Comparison of ENCODE assay signal across 8 cellular contexts in the genomic region with DNA sequence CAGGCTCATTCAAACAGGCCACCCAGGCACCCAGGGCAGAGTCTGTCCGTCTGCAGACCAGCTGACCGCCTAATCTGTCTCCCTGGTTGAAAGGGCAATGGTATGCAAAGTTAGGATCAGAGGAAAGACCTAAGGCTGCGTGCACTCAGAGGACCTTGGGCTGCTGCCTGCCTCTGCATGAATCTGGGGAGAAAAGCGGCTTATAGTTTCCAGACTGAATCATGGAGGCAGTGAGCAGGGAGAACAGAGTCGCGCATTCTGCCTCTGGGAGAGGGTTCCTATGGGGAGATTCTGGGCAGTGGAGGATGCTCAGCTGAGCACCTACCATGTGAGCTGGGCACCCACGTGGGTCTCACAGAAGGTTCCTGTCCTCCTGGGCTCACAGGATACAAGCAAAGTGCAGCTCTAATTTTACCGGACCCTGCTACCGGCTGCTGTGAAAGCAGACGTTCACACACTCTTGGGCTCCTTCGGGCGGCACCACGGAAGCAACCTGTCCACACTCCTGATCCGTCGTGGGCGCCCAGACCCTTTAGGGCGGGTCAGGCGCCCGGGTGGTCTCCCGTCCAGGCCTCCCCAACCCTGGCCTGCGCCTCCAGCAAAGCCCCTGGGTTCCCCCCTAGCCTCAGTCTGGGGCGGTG. TPM values are rescaled to one million over a fixed set of nuclear protein-coding genes. Genes with fewer than 3 reads are reported as not detected.
DNase-seq lines count a peak whose midpoint lies in the region; ATAC-seq, FAIRE-seq and TF ChIP-seq lines count a peak whose summit lies in the region.

No MANE protein-coding gene starts in this region.

- H2AFZ ChIP-seq in neuron (ENCODE audit: low read depth, low read length) = peak overlapping the region; percentile 99

- intact Hi-C loops in activated CD8-positive, alpha-beta T cell treated with anti-CD3 and anti-CD28 coated beads for 36 hours (cut with micrococcal nuclease) = no loop called here

- in situ Hi-C loops in ACHN (cut with HindIII; ENCODE audit: low pct_ligation_motif_present, low pct_unique_long_range_greater_than_20kb, low sequenced_read_pairs) = no loop called here

- TF ChIP-seq CTCF in activated CD8-positive, alpha-beta T cell treated with anti-CD3 and anti-CD28 coated beads for 36 hours (IDR thresholded peaks at IDR 0.05) = no peak
- TF ChIP-seq CTCF in fibroblast of the aortic adventitia (IDR thresholded peaks at IDR 0.05; ENCODE audit: insufficient read depth, low read length) = no peak

- FAIRE-seq in HTR-8/SVneo (lab: Jason Lieb, UNC) = no peak

- POLR2A ChIA-PET in activated CD8-positive, alpha-beta T cell treated with anti-CD3 and anti-CD28 coated beads for 36 hours (lab: Charles Lee) = interaction anchor here (0.8 to 1.4 kb wide), 5 partner anchors 10 to 77 kb away, joined by 3 to 4 read pairs (median 3); a partner anchor contains a TSS

- CTCF ChIA-PET in activated CD8-positive, alpha-beta T cell treated with anti-CD3 and anti-CD28 coated beads for 36 hours (lab: Charles Lee) = interaction anchor here (1.1 to 1.5 kb wide), 2 partner anchors 43 to 77 kb away, joined by 4 to 10 read pairs; no protein-coding TSS in a partner anchor

- H3K4me1 Mint-ChIP-seq in activated CD8-positive, alpha-beta T cell treated with anti-CD3 and anti-CD28 coated beads for 36 hours (ENCODE audit: low read depth) = peaks cover 23% of the 10 kb centered on the region

- H3K4me3 ChIP-seq in fibroblast of the aortic adventitia (ENCODE audit: low read depth, low read length) = peak overlapping the region; percentile 76
- H3K4me3 ChIP-seq in neuron (ENCODE audit: low read length) = peak overlapping the region; percentile 80

- no peaks in the 10 kb centered on the region for H3K27me3 ChIP-seq in neuron (ENCODE audit: insufficient read depth, low read length)

- H3K4me3 Mint-ChIP-seq in activated CD8-positive, alpha-beta T cell treated with anti-CD3 and anti-CD28 coated beads for 36 hours = peak overlapping the region; percentile 85

- peaks cover 3% of the 10 kb centered on the region for H3K9me3 ChIP-seq in neuron (ENCODE audit: low read length)

- peaks cover 18% of the 10 kb centered on the region for H3K36me3 Mint-ChIP-seq in activated CD8-positive, alpha-beta T cell treated with anti-CD3 and anti-CD28 coated beads for 36 hours (ENCODE audit: low read depth)

- peak overlapping the region; percentile 66 for H3K27ac Mint-ChIP-seq in activated CD8-positive, alpha-beta T cell treated with anti-CD3 and anti-CD28 coated beads for 36 hours

- no peaks in the 10 kb centered on the region for H3K9me3 Mint-ChIP-seq in activated CD8-positive, alpha-beta T cell treated with anti-CD3 and anti-CD28 coated beads for 36 hours

- H3K27me3 Mint-ChIP-seq in activated CD8-positive, alpha-beta T cell treated with anti-CD3 and anti-CD28 coated beads for 36 hours = no peaks in the 10 kb centered on the region

- H3K4me1 ChIP-seq in neuron (ENCODE audit: insufficient read depth, low read length) = peaks cover 9% of the 10 kb centered on the region

- peak; percentile 22 for ATAC-seq in GM21390 (IDR thresholded peaks at IDR 0.05; ENCODE audit: unreplicated experiment)
- ATAC-seq in activated CD8-positive, alpha-beta T cell treated with anti-CD3 and anti-CD28 coated beads for 36 hours = peak; percentile 19

- DNase-seq in ELF-1 (ENCODE audit: low read depth, low spot score) = peak; percentile 56
- DNase-seq in HTR-8/SVneo (ENCODE audit: insufficient read length, low spot score) = peak; percentile 34
- peak; percentile 57 for DNase-seq in activated CD8-positive, alpha-beta T cell treated with anti-CD3 and anti-CD28 coated beads for 36 hours
- DNase-seq in fibroblast of the aortic adventitia (ENCODE audit: low read depth) = no peak
- DNase-seq in NCI-H2107 treated with DMSO at 0.1 percent for 48 hours (lab: John Stamatoyannopoulos, UW; ENCODE audit: unreplicated experiment) = no peak
- DNase-seq in ACHN = no peak

- no peaks in the 10 kb centered on the region for H3K36me3 ChIP-seq in neuron (ENCODE audit: insufficient read depth, low read length)

RNA-seq across cellular contexts. Expression of a gene that starts 0.8 kb away (rescaled TPM):
- total RNA-seq in activated CD8-positive, alpha-beta T cell treated with anti-CD3 and anti-CD28 coated beads for 36 hours = 10 to 100 TPM; 36.2 to 38.1 TPM
- total RNA-seq in fibroblast of the aortic adventitia (ENCODE audit: low replicate concordance) = 3.4 and 11.3 TPM in 2 replicates

RNA-seq across cellular contexts. Expression of a gene that starts 51.6 kb away (rescaled TPM):
- total RNA-seq in activated CD8-positive, alpha-beta T cell treated with anti-CD3 and anti-CD28 coated beads for 36 hours = 1,000 to 10,000 TPM in 1 of 2 experiments, 100 to 1,000 TPM in 1; 963 to 1,010 TPM
- total RNA-seq in fibroblast of the aortic adventitia (ENCODE audit: low replicate concordance) = 501 and 1,400 TPM in 2 replicates

Comparison
In these comparisons a context has a peak if more than half of its experiments do, and no peak if none do; other contexts are left out.
1. DNase-seq: peak in ELF-1 (single experiment), HTR-8/SVneo (single experiment) and activated CD8-positive, alpha-beta T cell treated with anti-CD3 and anti-CD28 coated beads for 36 hours (single experiment); none in fibroblast of the aortic adventitia (single experiment), NCI-H2107 treated with DMSO at 0.1 percent for 48 hours (single experiment) and ACHN (single experiment).